Comparison of ENCODE assay signal across 8 cellular contexts in genomic region chr5:176837707-176838115, GRCh38.
A peak's percentile ranks its signal among the peaks of the same experiment; 100 is the strongest.
DNase-seq lines count a peak whose midpoint lies in the region; ATAC-seq and TF ChIP-seq lines count a peak whose summit lies in the region.

No MANE protein-coding gene starts in this region.

- POLR2A ChIA-PET in HEK293T (lab: Yijun Ruan, JAX): no interaction called here

- CTCF ChIA-PET in HEK293T (lab: Yijun Ruan, JAX): no interaction called here

- DNase-seq in HEK293T (ENCODE audit: extremely low spot score): peak; percentile 88
- peak; percentile 61 for DNase-seq in T-helper 9 cell
- DNase-seq in anterior cingulate cortex (lab: John Stamatoyannopoulos, UW): peak in 45 of 58 donors; percentile 6 to 77 (median 43)
- peak in 40 of 51 donors; percentile 11 to 75 (median 50) for DNase-seq in hypothalamus (lab: John Stamatoyannopoulos, UW)
- peak; percentile 74 for DNase-seq in smooth muscle cell of the brain vasculature (ENCODE audit: low read depth, low spot score)
- DNase-seq in NCI-H2196 treated with DMSO at 0.1 percent for 48 hours (lab: John Stamatoyannopoulos, UW; ENCODE audit: unreplicated experiment): no peak
- no peak for DNase-seq in NCI-H82 treated with DMSO at 0.1 percent for 48 hours (lab: John Stamatoyannopoulos, UW; ENCODE audit: unreplicated experiment)

- ATAC-seq in GM21360 (IDR thresholded peaks at IDR 0.05; ENCODE audit: unreplicated experiment): no peak

TF ChIP-seq in HEK293T, 16 proteins besides CTCF, POLR2A, EP300 and RAD21:
- TF ChIP-seq CTBP1 (IDR thresholded peaks at IDR 0.05; ENCODE audit: borderline replicate concordance): 0 out of 2 replicates have a peak, but pooled peaks have one; percentile 44
- TF ChIP-seq NFRKB (IDR thresholded peaks at IDR 0.05): no peak
- TF ChIP-seq ARNT (IDR thresholded peaks at IDR 0.05): peak; percentile 80
TF ChIP-seq in HEK293T: peak in this region for 2.

Comparison
In these comparisons a context has a peak if more than half of its experiments do, and no peak if none do; other contexts are left out.
1. DNase-seq: peak in HEK293T (single experiment), T-helper 9 cell (single experiment), anterior cingulate cortex (45 of 58), hypothalamus (40 of 51) and smooth muscle cell of the brain vasculature (single experiment); none in NCI-H2196 treated with DMSO at 0.1 percent for 48 hours (single experiment) and NCI-H82 treated with DMSO at 0.1 percent for 48 hours (single experiment).